Comparison of ENCODE assay signal across 9 cellular contexts in the genomic region with DNA sequence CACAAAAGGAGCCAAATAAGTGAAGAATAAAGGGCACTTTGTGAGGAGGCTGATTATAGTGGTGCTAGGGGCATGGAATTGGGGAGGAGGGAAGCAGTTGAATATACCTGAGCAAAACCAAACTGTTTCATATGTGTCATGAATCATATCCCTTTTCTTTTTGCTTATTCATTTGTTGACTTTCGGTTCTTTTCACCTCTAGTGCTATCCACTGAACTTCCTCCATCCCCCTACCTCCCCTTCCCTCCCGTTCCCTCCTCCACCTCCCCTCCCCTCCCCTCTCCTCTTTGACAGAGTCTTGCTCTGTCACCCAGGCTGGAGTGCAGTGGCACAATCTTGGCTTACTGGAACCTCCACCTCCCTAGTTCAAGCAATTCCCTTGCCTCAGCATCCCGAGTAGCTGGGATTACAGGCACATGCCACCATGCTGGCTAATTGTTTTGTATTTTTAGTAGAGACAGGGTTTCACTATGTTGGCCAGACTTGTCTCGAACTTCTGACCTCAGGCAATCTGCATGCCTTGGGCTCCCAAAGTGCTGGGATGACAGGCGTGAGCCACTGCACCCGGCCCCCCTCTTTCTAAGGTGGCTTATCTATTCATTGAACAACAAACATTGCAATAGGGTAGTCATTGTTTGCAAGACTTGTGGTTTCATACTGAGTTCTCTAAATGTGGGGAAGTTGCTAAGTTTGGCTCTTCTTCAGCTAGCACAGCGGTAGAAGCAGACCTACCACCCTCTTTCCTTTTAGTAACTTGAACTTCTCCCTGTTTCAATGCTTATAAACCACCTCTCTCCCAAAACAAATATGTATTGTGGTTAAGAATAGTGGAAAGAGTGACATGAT.
DNase-seq lines count a peak whose midpoint lies in the region; ATAC-seq and TF ChIP-seq lines count a peak whose summit lies in the region.
"Had no signal": no experiment of that assay in that cellular context is flagged by ENCODE, and none has a peak within 500 bp of the region (broad histone marks: within the 10 kb centered on the region; RNA-seq: fewer than 3 reads in every experiment).

No MANE protein-coding gene starts in this region.

- peaks cover 16% of the 10 kb centered on the region for H3K4me1 Mint-ChIP-seq in T-helper 2 cell treated with Interferon-gamma antibody and Interleukin-4, amounts not matched to agents 5 μg/mL and 100 μg/mL, for 36 hours (ENCODE audit: low read depth)

- H3K27ac Mint-ChIP-seq in T-helper 2 cell treated with Interferon-gamma antibody and Interleukin-4, amounts not matched to agents 5 μg/mL and 100 μg/mL, for 36 hours, result no peak overlapping the region

- no peak overlapping the region for H3K27ac ChIP-seq in DOHH2 (ENCODE audit: low read depth, low read length)
- H3K27ac ChIP-seq: cardiac muscle cell had no signal

- H3K9me3 ChIP-seq in DOHH2 (ENCODE audit: control insufficient read depth, insufficient read depth, low read length), result no peaks in the 10 kb centered on the region
- H3K9me3 ChIP-seq in mucosa of descending colon, result no peaks in the 10 kb centered on the region
- no peaks in the 10 kb centered on the region for H3K9me3 ChIP-seq in HAP-1

- in situ Hi-C loops in HAP-1 (cut with MboI; ENCODE audit: low sequenced_read_pairs), result no loop called here

- H3K36me3 ChIP-seq in DOHH2 (ENCODE audit: control insufficient read depth, low read length) (no peaks in the 10 kb centered on the region), mucosa of descending colon (ENCODE audit: low read depth) (no peaks in the 10 kb centered on the region), HAP-1 (replicated peaks) (no peaks in the 10 kb centered on the region)
- H3K36me3 ChIP-seq: cardiac muscle cell had no signal

- peaks cover 4% of the 10 kb centered on the region; the same call in 1 of the 2 replicates for H3K27me3 ChIP-seq in DOHH2 (ENCODE audit: control insufficient read depth, low read length)
- H3K27me3 ChIP-seq in HAP-1 (ENCODE audit: low read depth), result no peaks in the 10 kb centered on the region
- H3K27me3 ChIP-seq: cardiac muscle cell had no signal

- no peaks in the 10 kb centered on the region for H3K36me3 Mint-ChIP-seq in T-helper 2 cell treated with Interferon-gamma antibody and Interleukin-4, amounts not matched to agents 5 μg/mL and 100 μg/mL, for 36 hours (ENCODE audit: low read depth)

- H4K20me1 ChIP-seq in DOHH2 (ENCODE audit: control insufficient read depth, insufficient read depth, low read depth, low read length), result no peaks in the 10 kb centered on the region

- TF ChIP-seq CTCF in DOHH2 (IDR thresholded peaks at IDR 0.05; ENCODE audit: low read depth, low read length, poor library complexity, severe bottlenecking), result no peak
- no peak for TF ChIP-seq CTCF in mucosa of descending colon (IDR thresholded peaks at IDR 0.05)

- no peaks in the 10 kb centered on the region for H3K9me3 Mint-ChIP-seq in T-helper 2 cell treated with Interferon-gamma antibody and Interleukin-4, amounts not matched to agents 5 μg/mL and 100 μg/mL, for 36 hours

- intact Hi-C loops in mucosa of descending colon (cut with DNase I, micrococcal nuclease), result no loop called here

- peak; percentile 33 for DNase-seq in T-helper 2 cell treated with Interferon-gamma antibody and Interleukin-4, amounts not matched to agents 5 μg/mL and 100 μg/mL, for 36 hours (ENCODE audit: low spot score)
- peak in 1 of 3 donors; percentile 50 for DNase-seq in mucosa of descending colon
- DNase-seq in NCI-H446 treated with DMSO at 0.1 percent for 48 hours (lab: John Stamatoyannopoulos, UW), result no peak
- DNase-seq in HAP-1 (ENCODE audit: low spot score in 2 of 2), result no peak
- no peak for DNase-seq in NCI-H510A (lab: John Stamatoyannopoulos, UW)

- no peaks in the 10 kb centered on the region for H3K79me2 ChIP-seq in DOHH2 (ENCODE audit: control insufficient read depth, low read length)

- H3K4me3 Mint-ChIP-seq in T-helper 2 cell treated with Interferon-gamma antibody and Interleukin-4, amounts not matched to agents 5 μg/mL and 100 μg/mL, for 36 hours, result peak overlapping the region; percentile 29

- peak; percentile 92 for ATAC-seq in GM19395 (IDR thresholded peaks at IDR 0.05; ENCODE audit: unreplicated experiment)
- ATAC-seq in HG03354 (IDR thresholded peaks at IDR 0.05; ENCODE audit: poor library complexity, severe bottlenecking, unreplicated experiment), result peak; percentile 91
- peak; percentile 60 for ATAC-seq in mucosa of descending colon

- no peak overlapping the region for H3K4me3 ChIP-seq in DOHH2 (ENCODE audit: low read length)
- no peak overlapping the region for H3K4me3 ChIP-seq in mucosa of descending colon
- H3K4me3 ChIP-seq in HAP-1, result no peak overlapping the region
- H3K4me3 ChIP-seq: cardiac muscle cell had no signal

- no peaks in the 10 kb centered on the region for H3K9me2 ChIP-seq in DOHH2 (replicated peaks; ENCODE audit: control insufficient read depth, low read length)

- no peaks in the 10 kb centered on the region for H3F3A ChIP-seq in DOHH2 (ENCODE audit: control insufficient read depth, insufficient read depth)

- H3K27me3 Mint-ChIP-seq in T-helper 2 cell treated with Interferon-gamma antibody and Interleukin-4, amounts not matched to agents 5 μg/mL and 100 μg/mL, for 36 hours (ENCODE audit: low read depth), result peaks cover 8% of the 10 kb centered on the region

- H3K4me2 ChIP-seq in DOHH2 (ENCODE audit: low read length), result peak overlapping the region; percentile 14; the same call in 1 of the 2 replicates

- H3K4me1 ChIP-seq in DOHH2 (ENCODE audit: control insufficient read depth, low read length), result peaks cover 12% of the 10 kb centered on the region
- H3K4me1 ChIP-seq in mucosa of descending colon (ENCODE audit: low read depth), result no peaks in the 10 kb centered on the region
- no peaks in the 10 kb centered on the region for H3K4me1 ChIP-seq in HAP-1
